21 cellular contexts compared by ENCODE assay signal in the genomic region with DNA sequence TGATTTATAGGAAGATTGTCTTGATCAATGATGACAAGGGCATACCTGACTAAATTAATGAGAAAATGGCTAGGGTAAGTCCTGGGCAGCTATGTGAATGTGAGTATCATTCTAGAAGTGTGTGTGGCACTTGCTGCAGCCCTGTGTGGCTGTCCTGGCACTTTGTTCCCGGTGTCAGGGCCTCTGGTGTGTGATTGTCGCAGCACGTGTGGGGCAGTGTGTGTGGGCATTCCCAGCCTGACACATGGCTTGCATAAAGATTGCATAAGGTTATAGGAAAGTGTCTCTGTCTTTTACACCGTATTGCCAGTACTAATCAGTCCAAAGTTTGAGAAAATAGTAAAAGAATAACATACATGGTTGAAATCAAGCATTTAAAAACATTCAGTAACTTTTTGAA.
DNase-seq lines count a peak whose midpoint lies in the region; ATAC-seq, FAIRE-seq and TF ChIP-seq lines count a peak whose summit lies in the region.
"Had no signal": no experiment of that assay in that cellular context is flagged by ENCODE, and none has a peak within 500 bp of the region (broad histone marks: within the 10 kb centered on the region; RNA-seq: fewer than 3 reads in every experiment).

No MANE protein-coding gene starts in this region.

- peak overlapping the region in 3 of 5 experiments; percentile 49 to 74 (median 67) for H3K27ac Mint-ChIP-seq in brain
- H3K27ac Mint-ChIP-seq: activated CD4-positive, alpha-beta T cell treated with anti-CD3 and anti-CD28 coated beads for 36 hours; CD8-positive, alpha-beta memory T cell had no signal

- peaks cover 40 to 99% (median 72%) of the 10 kb centered on the region in 11 experiments; a peak in 21 of 22 replicates for H4K20me1 ChIP-seq in BLaER1 treated with 17β-estradiol and CSF1 and Interleukin-3, amounts not matched to agents 10 nM and 100 nM

- FAIRE-seq in pancreas (lab: Jason Lieb, UNC), result no peak
- FAIRE-seq: H1 had no signal

- peak overlapping the region in 2 of 11 experiments; percentile 6 to 10; a peak in 1 of 22 replicates for H3K9ac ChIP-seq in BLaER1 treated with 17β-estradiol and CSF1 and Interleukin-3, amounts not matched to agents 10 nM and 100 nM

- TF ChIP-seq CTCF in brain (conservative IDR thresholded peaks at IDR 0.05) (no peak), pancreas (IDR thresholded peaks at IDR 0.05) (no peak)

- ATAC-seq in left colon, result peak; percentile 46
- peak in 3 of 4 donors; percentile 35 to 50 (median 48) for ATAC-seq in pancreas
- ATAC-seq in GM18861 (IDR thresholded peaks at IDR 0.05; ENCODE audit: unreplicated experiment), result no peak
- ATAC-seq: activated CD4-positive, alpha-beta T cell treated with anti-CD3 and anti-CD28 coated beads for 36 hours had no signal

- intact Hi-C loops in left colon (cut with DNase I, micrococcal nuclease), result no loop called here
- intact Hi-C loops in pancreas (cut with DNase I), result no loop called here

- no peak overlapping the region for H3K4me3 Mint-ChIP-seq in brain
- H3K4me3 Mint-ChIP-seq: activated CD4-positive, alpha-beta T cell treated with anti-CD3 and anti-CD28 coated beads for 36 hours; CD8-positive, alpha-beta memory T cell had no signal

- peaks cover 88% of the 10 kb centered on the region for H3K4me1 Mint-ChIP-seq in brain

- H3K9me3 Mint-ChIP-seq in brain, result no peaks in the 10 kb centered on the region

- no peaks in the 10 kb centered on the region for H3K27me3 ChIP-seq in BLaER1 treated with 17β-estradiol and CSF1 and Interleukin-3, amounts not matched to agents 10 nM and 100 nM
- no peaks in the 10 kb centered on the region for H3K27me3 ChIP-seq in pancreas
- H3K27me3 ChIP-seq: ovary, SJSA1, uterus had no signal

- H3K4me1 ChIP-seq in BLaER1 treated with 17β-estradiol and CSF1 and Interleukin-3, amounts not matched to agents 10 nM and 100 nM, result peaks cover 63 to 73% (median 67%) of the 10 kb centered on the region in 10 experiments
- peaks cover 0 to 19% (median 15%) of the 10 kb centered on the region in 3 donors for H3K4me1 ChIP-seq in pancreas
- H3K4me1 ChIP-seq: uterus had no signal

- no peaks in the 10 kb centered on the region for H3K27me3 Mint-ChIP-seq in brain

- H3K36me3 ChIP-seq in BLaER1 treated with 17β-estradiol and CSF1 and Interleukin-3, amounts not matched to agents 10 nM and 100 nM, result peaks cover 0 to 19% (median 7%) of the 10 kb centered on the region in 11 experiments; a peak in 9 of 22 replicates
- no peaks in the 10 kb centered on the region for H3K36me3 ChIP-seq in pancreas
- H3K36me3 ChIP-seq: ovary, uterus had no signal

- H3K9me3 ChIP-seq in BLaER1 treated with 17β-estradiol and CSF1 and Interleukin-3, amounts not matched to agents 10 nM and 100 nM (replicated peaks in 1 of 11), result peaks cover 0 to 14% (median 10%) of the 10 kb centered on the region in 11 experiments; a peak in 10 of 22 replicates
- no peaks in the 10 kb centered on the region for H3K9me3 ChIP-seq in pancreas
- H3K9me3 ChIP-seq: ovary, SJSA1, uterus had no signal

- peak overlapping the region in 4 of 11 experiments; percentile 16 to 43 (median 34); a peak in 5 of 22 replicates for H3K27ac ChIP-seq in BLaER1 treated with 17β-estradiol and CSF1 and Interleukin-3, amounts not matched to agents 10 nM and 100 nM
- no peak overlapping the region for H3K27ac ChIP-seq in pancreas
- H3K27ac ChIP-seq: ovary, SJSA1, uterus had no signal

- H3K36me3 Mint-ChIP-seq in brain, result peaks cover 6% of the 10 kb centered on the region
- H3K36me3 Mint-ChIP-seq: CD8-positive, alpha-beta memory T cell had no signal

- H3K4me2 ChIP-seq in BLaER1 treated with 17β-estradiol and CSF1 and Interleukin-3, amounts not matched to agents 10 nM and 100 nM, result peak overlapping the region in 9 of 11 experiments; percentile 0 to 53 (median 21); a peak in 10 of 22 replicates

- DNase-seq in left colon (peak; percentile 37 to 62), pancreas (no peak), putamen (ENCODE audit: low spot score) (no peak), AG20443 (ENCODE audit: low spot score) (no peak), amygdala (lab: John Stamatoyannopoulos, UW) (no peak)
- DNase-seq: ACHN; activated CD4-positive, alpha-beta T cell treated with anti-CD3 and anti-CD28 coated beads for 36 hours; activated gamma-delta T cell treated with Interleukin-2 at 50 U/mL for 16 hours; anterior cingulate cortex; CD8-positive, alpha-beta memory T cell; NCI-H1417 treated with DMSO at 0.1 percent for 48 hours; ovary; stimulated activated naive CD4-positive, alpha-beta T cell; T-helper 9 cell; uterus had no signal

- H3K4me3 ChIP-seq in BLaER1 treated with 17β-estradiol and CSF1 and Interleukin-3, amounts not matched to agents 10 nM and 100 nM, result no peak overlapping the region
- H3K4me3 ChIP-seq in pancreas, result no peak overlapping the region
- H3K4me3 ChIP-seq: coronary artery, ovary, SJSA1, uterus had no signal

- WGBS in pancreas, 2 donors, result 50 to 59% methylated on average over 4 of the region's 4 CpGs

Comparison
In these comparisons a context has a peak if more than half of its experiments do, and no peak if none do; other contexts are left out.
1. DNase-seq: peak in left colon (2 of 2); none in pancreas (0 of 6), putamen (single experiment), AG20443 (single experiment) and amygdala (0 of 56).